In genomic region chr5:110262754-110263153, GRCh38 we compare ENCODE assay signal across 1 cellular context.
TF ChIP-seq lines count a peak whose summit lies in the region.

No MANE protein-coding gene starts in this region.

TF ChIP-seq in SK-N-SH, 30 proteins besides CTCF, POLR2A, EP300 and RAD21 (continued from another document):
- TF ChIP-seq FOXM1 (IDR thresholded peaks at IDR 0.05; ENCODE audit: low read depth) = no peak
